22 cellular contexts compared by ENCODE assay signal in genomic region chr2:214104219-214104618, GRCh38.
A peak's percentile ranks its signal among the peaks of the same experiment; 100 is the strongest.
DNase-seq lines count a peak whose midpoint lies in the region; ATAC-seq and TF ChIP-seq lines count a peak whose summit lies in the region.
"Had no signal": no experiment of that assay in that cellular context is flagged by ENCODE, and none has a peak within 500 bp of the region (broad histone marks: within the 10 kb centered on the region; RNA-seq: fewer than 3 reads in every experiment).

No MANE protein-coding gene starts in this region.

- no peaks in the 10 kb centered on the region for H3K79me2 ChIP-seq in MM.1S (ENCODE audit: low read length)
- no peaks in the 10 kb centered on the region for H3K79me2 ChIP-seq in smooth muscle cell (ENCODE audit: low read depth)

- peak; percentile 13 for ATAC-seq in stimulated activated effector memory CD8-positive, alpha-beta T cell treated with anti-CD3 and anti-CD28 coated beads, Interleukin-12 subunit alpha, Interleukin-12 subunit beta, amount 100 ng/mL, for 72 hours
- ATAC-seq in GM18909 (IDR thresholded peaks at IDR 0.05; ENCODE audit: poor library complexity, unreplicated experiment) = no peak
- ATAC-seq: activated CD4-positive, alpha-beta T cell treated with anti-CD3 and anti-CD28 coated beads for 36 hours; activated CD8-positive, alpha-beta memory T cell treated with anti-CD3 and anti-CD28 coated beads, Interleukin-2, amount 10 ng/mL, durations not matched to agents 7 days and 5 days; activated naive CD4-positive, alpha-beta T cell treated with anti-CD3 and anti-CD28 coated beads, Interleukin-2, amount 50 U/mL, for 72 hours; esophagus mucosa; gastrocnemius medialis had no signal

- H3K9me3 ChIP-seq in MM.1S (replicated peaks; ENCODE audit: insufficient read depth, low read length) (no peaks in the 10 kb centered on the region), smooth muscle cell (replicated peaks; ENCODE audit: low read depth) (no peaks in the 10 kb centered on the region)
- H3K9me3 ChIP-seq: HAP-1 had no signal

- WGBS in smooth muscle cell (ENCODE audit: low lambda C conversion rate) = 91% methylated on average over 3 of the region's 3 CpGs

- in situ Hi-C loops in GM13977 (cut with MboI; ENCODE audit: low pct_unique_long_range_greater_than_20kb, low sequenced_read_pairs, unreplicated experiment) = no loop called here

- no peaks in the 10 kb centered on the region for H3K27me3 ChIP-seq in MM.1S (replicated peaks; ENCODE audit: insufficient read depth, low read length)
- no peaks in the 10 kb centered on the region for H3K27me3 ChIP-seq in smooth muscle cell (ENCODE audit: low read depth)
- H3K27me3 ChIP-seq: gastrocnemius medialis had no signal

- no peaks in the 10 kb centered on the region for H3K9me2 ChIP-seq in MM.1S (replicated peaks; ENCODE audit: insufficient read depth, low read length)

- H3K36me3 Mint-ChIP-seq in stimulated activated effector memory CD8-positive, alpha-beta T cell treated with anti-CD3 and anti-CD28 coated beads, Interleukin-12 subunit alpha, Interleukin-12 subunit beta, amount 100 ng/mL, for 72 hours = no peaks in the 10 kb centered on the region
- H3K36me3 Mint-ChIP-seq: activated CD8-positive, alpha-beta memory T cell treated with anti-CD3 and anti-CD28 coated beads, Interleukin-2, amount 10 ng/mL, durations not matched to agents 7 days and 5 days; CD14-positive monocyte had no signal

- no peaks in the 10 kb centered on the region for H3K4me1 Mint-ChIP-seq in stimulated activated effector memory CD8-positive, alpha-beta T cell treated with anti-CD3 and anti-CD28 coated beads, Interleukin-12 subunit alpha, Interleukin-12 subunit beta, amount 100 ng/mL, for 72 hours
- H3K4me1 Mint-ChIP-seq: activated CD4-positive, alpha-beta T cell treated with anti-CD3 and anti-CD28 coated beads for 36 hours; activated CD8-positive, alpha-beta memory T cell treated with anti-CD3 and anti-CD28 coated beads, Interleukin-2, amount 10 ng/mL, durations not matched to agents 7 days and 5 days had no signal

- H3K4me3 Mint-ChIP-seq in stimulated activated effector memory CD8-positive, alpha-beta T cell treated with anti-CD3 and anti-CD28 coated beads, Interleukin-12 subunit alpha, Interleukin-12 subunit beta, amount 100 ng/mL, for 72 hours = no peak overlapping the region
- H3K4me3 Mint-ChIP-seq: activated CD4-positive, alpha-beta T cell treated with anti-CD3 and anti-CD28 coated beads for 36 hours; activated CD8-positive, alpha-beta memory T cell treated with anti-CD3 and anti-CD28 coated beads, Interleukin-2, amount 10 ng/mL, durations not matched to agents 7 days and 5 days; activated T-helper 1 cell treated with anti-CD3 and anti-CD28 coated beads, Interleukin-12 subunit alpha, Interleukin-12 subunit beta, Interleukin-2, Interleukin-4 antibody, amounts not matched to agents 30 ng/mL and 10 ng/mL and 1 ng/mL, durations not matched to agents 14 hours and 24 hours and 36 hours had no signal

- H3K9me3 Mint-ChIP-seq in stimulated activated effector memory CD8-positive, alpha-beta T cell treated with anti-CD3 and anti-CD28 coated beads, Interleukin-12 subunit alpha, Interleukin-12 subunit beta, amount 100 ng/mL, for 72 hours = peaks cover 3% of the 10 kb centered on the region
- H3K9me3 Mint-ChIP-seq: activated T-helper 1 cell treated with anti-CD3 and anti-CD28 coated beads, Interleukin-12 subunit alpha, Interleukin-12 subunit beta, Interleukin-2, Interleukin-4 antibody, amounts not matched to agents 30 ng/mL and 10 ng/mL and 1 ng/mL, durations not matched to agents 14 hours and 24 hours and 36 hours had no signal

- H3K4me3 ChIP-seq in MM.1S (ENCODE audit: low read length) (no peak overlapping the region), smooth muscle cell (no peak overlapping the region)
- H3K4me3 ChIP-seq: gastrocnemius medialis, HAP-1 had no signal

- no peak overlapping the region for H3K27ac Mint-ChIP-seq in stimulated activated effector memory CD8-positive, alpha-beta T cell treated with anti-CD3 and anti-CD28 coated beads, Interleukin-12 subunit alpha, Interleukin-12 subunit beta, amount 100 ng/mL, for 72 hours
- H3K27ac Mint-ChIP-seq: activated CD4-positive, alpha-beta T cell treated with anti-CD3 and anti-CD28 coated beads for 36 hours; activated CD8-positive, alpha-beta memory T cell treated with anti-CD3 and anti-CD28 coated beads, Interleukin-2, amount 10 ng/mL, durations not matched to agents 7 days and 5 days; activated naive CD4-positive, alpha-beta T cell treated with anti-CD3 and anti-CD28 coated beads, Interleukin-2, amount 50 U/mL, for 72 hours; activated T-helper 1 cell treated with anti-CD3 and anti-CD28 coated beads, Interleukin-12 subunit alpha, Interleukin-12 subunit beta, Interleukin-2, Interleukin-4 antibody, amounts not matched to agents 30 ng/mL and 10 ng/mL and 1 ng/mL, durations not matched to agents 14 hours and 24 hours and 36 hours had no signal

- TF ChIP-seq CTCF in MM.1S (IDR thresholded peaks at IDR 0.05; ENCODE audit: low read length) = no peak
- no peak for TF ChIP-seq CTCF in VCaP (conservative IDR thresholded peaks at IDR 0.05)
- TF ChIP-seq CTCF in smooth muscle cell (IDR thresholded peaks at IDR 0.05; ENCODE audit: borderline replicate concordance, insufficient read depth, poor library complexity, severe bottlenecking) = no peak
- TF ChIP-seq CTCF in GM13977 (IDR thresholded peaks at IDR 0.05; ENCODE audit: extremely low read depth, insufficient read depth, missing control alignments) = no peak

- DNase-seq in NCI-H510A treated with DMSO at 0.1 percent for 48 hours (lab: John Stamatoyannopoulos, UW) (peak; percentile 29), NCI-H510A (lab: John Stamatoyannopoulos, UW) (no peak), MM.1S (no peak), smooth muscle cell (lab: John Stamatoyannopoulos, UW; ENCODE audit: unreplicated experiment) (no peak), GM13977 (ENCODE audit: low spot score) (no peak)
- no peak for DNase-seq in stimulated activated effector memory CD8-positive, alpha-beta T cell treated with anti-CD3 and anti-CD28 coated beads, Interleukin-12 subunit alpha, Interleukin-12 subunit beta, amount 100 ng/mL, for 72 hours (ENCODE audit: low spot score in 2 of 2)
- DNase-seq: activated CD4-positive, alpha-beta T cell treated with anti-CD3 and anti-CD28 coated beads for 36 hours; activated CD8-positive, alpha-beta memory T cell treated with anti-CD3 and anti-CD28 coated beads, Interleukin-2, amount 10 ng/mL, durations not matched to agents 7 days and 5 days; gastrocnemius medialis; NCI-H1436; NCI-H524; nucleus accumbens; Right ventricle myocardium superior; stimulated activated CD4-positive, alpha-beta T cell treated with anti-CD3 and anti-CD28 coated beads, Interleukin-4, amount 100 ng/mL, for 4 hours; SW 1271 had no signal

- H3K27ac ChIP-seq in MM.1S (ENCODE audit: low read length) (no peak overlapping the region), VCaP (peak overlapping the region; percentile 35; the same call in 1 of the 2 replicates), smooth muscle cell (ENCODE audit: low read depth) (no peak overlapping the region)
- H3K27ac ChIP-seq: gastrocnemius medialis had no signal

- H3F3A ChIP-seq in MM.1S (ENCODE audit: insufficient read depth, low read length) (0 out of 2 replicates have a peak, but pooled peaks cover 6% of the 10 kb centered on the region), smooth muscle cell (ENCODE audit: low read depth) (no peaks in the 10 kb centered on the region)

- H4K20me1 ChIP-seq in MM.1S (ENCODE audit: insufficient read depth, low read length) = no peaks in the 10 kb centered on the region
- H4K20me1 ChIP-seq in smooth muscle cell (ENCODE audit: low read depth) = no peaks in the 10 kb centered on the region

- H3K4me2 ChIP-seq in MM.1S (ENCODE audit: low read depth, low read length) (0 out of 2 replicates have a peak overlapping the region, but pooled peaks have one; percentile 48), smooth muscle cell (no peak overlapping the region)

- H3K4me1 ChIP-seq in MM.1S (ENCODE audit: low read length) = peaks cover 4% of the 10 kb centered on the region
- H3K4me1 ChIP-seq in smooth muscle cell (ENCODE audit: low read depth) = no peaks in the 10 kb centered on the region
- H3K4me1 ChIP-seq: gastrocnemius medialis, HAP-1 had no signal

- H3K36me3 ChIP-seq in MM.1S (replicated peaks; ENCODE audit: insufficient read depth, low read length) (no peaks in the 10 kb centered on the region), smooth muscle cell (ENCODE audit: low read depth) (no peaks in the 10 kb centered on the region)
- H3K36me3 ChIP-seq: gastrocnemius medialis, HAP-1 had no signal

- H2AFZ ChIP-seq in MM.1S (ENCODE audit: low read length) (no peak overlapping the region), smooth muscle cell (ENCODE audit: low read depth) (no peak overlapping the region)

- H3K9ac ChIP-seq in MM.1S (ENCODE audit: low read length) = no peak overlapping the region
- H3K9ac ChIP-seq in smooth muscle cell (ENCODE audit: low read depth) = no peak overlapping the region
